1 cellular context compared by ENCODE assay signal in the genomic region with DNA sequence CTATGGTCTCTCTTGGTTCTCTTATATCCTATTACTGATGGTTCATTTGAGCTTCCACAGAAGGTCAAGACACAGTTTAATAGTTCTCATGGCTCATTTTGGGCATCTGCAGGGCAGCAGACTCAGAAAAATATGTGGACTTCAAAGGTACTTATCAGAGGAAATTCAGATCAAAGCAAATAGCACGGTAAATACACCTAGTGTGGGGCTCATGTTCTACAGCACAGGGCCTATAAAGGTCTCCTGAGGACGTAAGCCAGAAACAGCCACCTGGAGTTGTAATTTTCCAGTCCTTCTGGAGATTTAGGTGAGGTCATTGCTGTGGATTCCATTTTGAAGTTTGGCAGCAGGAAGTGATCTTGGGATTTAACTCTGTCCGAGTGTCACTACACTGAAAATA.
TF ChIP-seq lines count a peak whose summit lies in the region.

No MANE protein-coding gene starts in this region.

TF ChIP-seq in HepG2, 621 proteins besides CTCF, POLR2A, EP300 and RAD21 (continued from another document and continues in another):
- TF ChIP-seq, protein P1, sequence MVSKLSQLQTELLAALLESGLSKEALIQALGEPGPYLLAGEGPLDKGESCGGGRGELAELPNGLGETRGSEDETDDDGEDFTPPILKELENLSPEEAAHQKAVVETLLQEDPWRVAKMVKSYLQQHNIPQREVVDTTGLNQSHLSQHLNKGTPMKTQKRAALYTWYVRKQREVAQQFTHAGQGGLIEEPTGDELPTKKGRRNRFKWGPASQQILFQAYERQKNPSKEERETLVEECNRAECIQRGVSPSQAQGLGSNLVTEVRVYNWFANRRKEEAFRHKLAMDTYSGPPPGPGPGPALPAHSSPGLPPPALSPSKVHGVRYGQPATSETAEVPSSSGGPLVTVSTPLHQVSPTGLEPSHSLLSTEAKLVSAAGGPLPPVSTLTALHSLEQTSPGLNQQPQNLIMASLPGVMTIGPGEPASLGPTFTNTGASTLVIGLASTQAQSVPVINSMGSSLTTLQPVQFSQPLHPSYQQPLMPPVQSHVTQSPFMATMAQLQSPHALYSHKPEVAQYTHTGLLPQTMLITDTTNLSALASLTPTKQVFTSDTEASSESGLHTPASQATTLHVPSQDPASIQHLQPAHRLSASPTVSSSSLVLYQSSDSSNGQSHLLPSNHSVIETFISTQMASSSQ (IDR thresholded peaks at IDR 0.05; ENCODE audit: low read depth) = 0 out of 2 replicates have a peak, but pooled peaks have one; percentile 38
- TF ChIP-seq, protein P1 (CRISPR knock-in tag; IDR thresholded peaks at IDR 0.05; ENCODE audit: borderline replicate concordance) = peak; percentile 71; the same call in 1 of the 2 replicates
- TF ChIP-seq SMARCC2 (IDR thresholded peaks at IDR 0.05) (no peak), TP53 (CRISPR knock-in tag; conservative IDR thresholded peaks at IDR 0.05) (no peak), YY1 (IDR thresholded peaks at IDR 0.05; ENCODE audit: insufficient read depth, insufficient replicate concordance, low read depth, low read length) (peak; percentile 56), KLF15 (CRISPR knock-in tag; IDR thresholded peaks at IDR 0.05; ENCODE audit: borderline replicate concordance) (no peak; the same call in 1 of the 2 replicates), FOXA3 (CRISPR knock-in tag; IDR thresholded peaks at IDR 0.05) (peak; percentile 83), ETV5 (CRISPR knock-in tag; IDR thresholded peaks at IDR 0.05; ENCODE audit: borderline replicate concordance) (peak; percentile 85; the same call in 1 of the 2 replicates), GABPA (IDR thresholded peaks at IDR 0.05; ENCODE audit: low read depth, low read length) (no peak), GABPA (CRISPR knock-in tag; IDR thresholded peaks at IDR 0.05; ENCODE audit: low read depth) (peak; percentile 23; the same call in 1 of the 2 replicates), RORA (CRISPR knock-in tag; IDR thresholded peaks at IDR 0.05) (no peak; the same call in 1 of the 2 replicates), MTF2 (CRISPR knock-in tag; IDR thresholded peaks at IDR 0.05; ENCODE audit: borderline replicate concordance) (no peak), ZNF878 (CRISPR knock-in tag; IDR thresholded peaks at IDR 0.05) (no peak), ASH2L (IDR thresholded peaks at IDR 0.05; ENCODE audit: insufficient read length, low read depth, low read length) (peak; percentile 68), HMG20A (CRISPR knock-in tag; IDR thresholded peaks at IDR 0.05; ENCODE audit: borderline replicate concordance) (peak; percentile 93; the same call in 1 of the 2 replicates), SRSF1 (optimal IDR thresholded peaks at IDR 0.05; ENCODE audit: low read depth, low read length) (no peak), PAF1 (CRISPR knock-in tag; IDR thresholded peaks at IDR 0.05) (no peak), EHMT2 (IDR thresholded peaks at IDR 0.05; ENCODE audit: borderline replicate concordance, low read depth, low read length) (peak; percentile 55; the same call in 1 of the 2 replicates), ATF7 (IDR thresholded peaks at IDR 0.05) (peak; percentile 74), ATF7 (CRISPR knock-in tag; IDR thresholded peaks at IDR 0.05) (peak; percentile 75; the same call in 1 of the 2 replicates), ZNF577 (CRISPR knock-in tag; IDR thresholded peaks at IDR 0.05; ENCODE audit: borderline replicate concordance, low read depth) (no peak), TAF1 (CRISPR knock-in tag; IDR thresholded peaks at IDR 0.05) (no peak), BCL6 (CRISPR knock-in tag; IDR thresholded peaks at IDR 0.05) (peak; percentile 75), ELF4 (CRISPR knock-in tag; IDR thresholded peaks at IDR 0.05; ENCODE audit: borderline replicate concordance) (no peak), JUNB (CRISPR knock-in tag; IDR thresholded peaks at IDR 0.05; ENCODE audit: borderline replicate concordance) (no peak), YEATS4 (CRISPR knock-in tag; IDR thresholded peaks at IDR 0.05; ENCODE audit: borderline replicate concordance) (no peak), ZFP41 (CRISPR knock-in tag; IDR thresholded peaks at IDR 0.05; ENCODE audit: borderline replicate concordance) (no peak), ZNF143 (CRISPR knock-in tag; IDR thresholded peaks at IDR 0.05) (no peak), ZSCAN9 (CRISPR knock-in tag; IDR thresholded peaks at IDR 0.05; ENCODE audit: borderline replicate concordance) (peak; percentile 84; the same call in 1 of the 2 replicates), ZSCAN21 (CRISPR knock-in tag; IDR thresholded peaks at IDR 0.05; ENCODE audit: borderline replicate concordance) (no peak), HOXA3 (CRISPR knock-in tag; IDR thresholded peaks at IDR 0.05) (peak; percentile 81), CEBPG (CRISPR knock-in tag; IDR thresholded peaks at IDR 0.05) (0 out of 2 replicates have a peak, but pooled peaks have one; percentile 24), SP140L (CRISPR knock-in tag; IDR thresholded peaks at IDR 0.05; ENCODE audit: borderline replicate concordance) (no peak), NCOR1 (IDR thresholded peaks at IDR 0.05; ENCODE audit: borderline replicate concordance, low read length) (no peak; the same call in 1 of the 2 replicates), GTF3A (CRISPR knock-in tag; conservative IDR thresholded peaks at IDR 0.05) (no peak)
- TF ChIP-seq, protein P2, sequence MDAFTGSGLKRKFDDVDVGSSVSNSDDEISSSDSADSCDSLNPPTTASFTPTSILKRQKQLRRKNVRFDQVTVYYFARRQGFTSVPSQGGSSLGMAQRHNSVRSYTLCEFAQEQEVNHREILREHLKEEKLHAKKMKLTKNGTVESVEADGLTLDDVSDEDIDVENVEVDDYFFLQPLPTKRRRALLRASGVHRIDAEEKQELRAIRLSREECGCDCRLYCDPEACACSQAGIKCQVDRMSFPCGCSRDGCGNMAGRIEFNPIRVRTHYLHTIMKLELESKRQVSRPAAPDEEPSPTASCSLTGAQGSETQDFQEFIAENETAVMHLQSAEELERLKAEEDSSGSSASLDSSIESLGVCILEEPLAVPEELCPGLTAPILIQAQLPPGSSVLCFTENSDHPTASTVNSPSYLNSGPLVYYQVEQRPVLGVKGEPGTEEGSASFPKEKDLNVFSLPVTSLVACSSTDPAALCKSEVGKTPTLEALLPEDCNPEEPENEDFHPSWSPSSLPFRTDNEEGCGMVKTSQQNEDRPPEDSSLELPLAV (CRISPR knock-in tag; conservative IDR thresholded peaks at IDR 0.05; ENCODE audit: low read depth) = no peak
- TF ChIP-seq, protein P3, sequence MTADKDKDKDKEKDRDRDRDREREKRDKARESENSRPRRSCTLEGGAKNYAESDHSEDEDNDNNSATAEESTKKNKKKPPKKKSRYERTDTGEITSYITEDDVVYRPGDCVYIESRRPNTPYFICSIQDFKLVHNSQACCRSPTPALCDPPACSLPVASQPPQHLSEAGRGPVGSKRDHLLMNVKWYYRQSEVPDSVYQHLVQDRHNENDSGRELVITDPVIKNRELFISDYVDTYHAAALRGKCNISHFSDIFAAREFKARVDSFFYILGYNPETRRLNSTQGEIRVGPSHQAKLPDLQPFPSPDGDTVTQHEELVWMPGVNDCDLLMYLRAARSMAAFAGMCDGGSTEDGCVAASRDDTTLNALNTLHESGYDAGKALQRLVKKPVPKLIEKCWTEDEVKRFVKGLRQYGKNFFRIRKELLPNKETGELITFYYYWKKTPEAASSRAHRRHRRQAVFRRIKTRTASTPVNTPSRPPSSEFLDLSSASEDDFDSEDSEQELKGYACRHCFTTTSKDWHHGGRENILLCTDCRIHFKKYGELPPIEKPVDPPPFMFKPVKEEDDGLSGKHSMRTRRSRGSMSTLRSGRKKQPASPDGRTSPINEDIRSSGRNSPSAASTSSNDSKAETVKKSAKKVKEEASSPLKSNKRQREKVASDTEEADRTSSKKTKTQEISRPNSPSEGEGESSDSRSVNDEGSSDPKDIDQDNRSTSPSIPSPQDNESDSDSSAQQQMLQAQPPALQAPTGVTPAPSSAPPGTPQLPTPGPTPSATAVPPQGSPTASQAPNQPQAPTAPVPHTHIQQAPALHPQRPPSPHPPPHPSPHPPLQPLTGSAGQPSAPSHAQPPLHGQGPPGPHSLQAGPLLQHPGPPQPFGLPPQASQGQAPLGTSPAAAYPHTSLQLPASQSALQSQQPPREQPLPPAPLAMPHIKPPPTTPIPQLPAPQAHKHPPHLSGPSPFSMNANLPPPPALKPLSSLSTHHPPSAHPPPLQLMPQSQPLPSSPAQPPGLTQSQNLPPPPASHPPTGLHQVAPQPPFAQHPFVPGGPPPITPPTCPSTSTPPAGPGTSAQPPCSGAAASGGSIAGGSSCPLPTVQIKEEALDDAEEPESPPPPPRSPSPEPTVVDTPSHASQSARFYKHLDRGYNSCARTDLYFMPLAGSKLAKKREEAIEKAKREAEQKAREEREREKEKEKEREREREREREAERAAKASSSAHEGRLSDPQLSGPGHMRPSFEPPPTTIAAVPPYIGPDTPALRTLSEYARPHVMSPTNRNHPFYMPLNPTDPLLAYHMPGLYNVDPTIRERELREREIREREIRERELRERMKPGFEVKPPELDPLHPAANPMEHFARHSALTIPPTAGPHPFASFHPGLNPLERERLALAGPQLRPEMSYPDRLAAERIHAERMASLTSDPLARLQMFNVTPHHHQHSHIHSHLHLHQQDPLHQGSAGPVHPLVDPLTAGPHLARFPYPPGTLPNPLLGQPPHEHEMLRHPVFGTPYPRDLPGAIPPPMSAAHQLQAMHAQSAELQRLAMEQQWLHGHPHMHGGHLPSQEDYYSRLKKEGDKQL (CRISPR knock-in tag; IDR thresholded peaks at IDR 0.05; ENCODE audit: low read depth) = peak; percentile 64; the same call in 1 of the 2 replicates
- TF ChIP-seq, protein P4, sequence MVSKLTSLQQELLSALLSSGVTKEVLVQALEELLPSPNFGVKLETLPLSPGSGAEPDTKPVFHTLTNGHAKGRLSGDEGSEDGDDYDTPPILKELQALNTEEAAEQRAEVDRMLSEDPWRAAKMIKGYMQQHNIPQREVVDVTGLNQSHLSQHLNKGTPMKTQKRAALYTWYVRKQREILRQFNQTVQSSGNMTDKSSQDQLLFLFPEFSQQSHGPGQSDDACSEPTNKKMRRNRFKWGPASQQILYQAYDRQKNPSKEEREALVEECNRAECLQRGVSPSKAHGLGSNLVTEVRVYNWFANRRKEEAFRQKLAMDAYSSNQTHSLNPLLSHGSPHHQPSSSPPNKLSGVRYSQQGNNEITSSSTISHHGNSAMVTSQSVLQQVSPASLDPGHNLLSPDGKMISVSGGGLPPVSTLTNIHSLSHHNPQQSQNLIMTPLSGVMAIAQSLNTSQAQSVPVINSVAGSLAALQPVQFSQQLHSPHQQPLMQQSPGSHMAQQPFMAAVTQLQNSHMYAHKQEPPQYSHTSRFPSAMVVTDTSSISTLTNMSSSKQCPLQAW (CRISPR knock-in tag; IDR thresholded peaks at IDR 0.05) = peak; percentile 56; the same call in 1 of the 2 replicates
- TF ChIP-seq, protein P5, sequence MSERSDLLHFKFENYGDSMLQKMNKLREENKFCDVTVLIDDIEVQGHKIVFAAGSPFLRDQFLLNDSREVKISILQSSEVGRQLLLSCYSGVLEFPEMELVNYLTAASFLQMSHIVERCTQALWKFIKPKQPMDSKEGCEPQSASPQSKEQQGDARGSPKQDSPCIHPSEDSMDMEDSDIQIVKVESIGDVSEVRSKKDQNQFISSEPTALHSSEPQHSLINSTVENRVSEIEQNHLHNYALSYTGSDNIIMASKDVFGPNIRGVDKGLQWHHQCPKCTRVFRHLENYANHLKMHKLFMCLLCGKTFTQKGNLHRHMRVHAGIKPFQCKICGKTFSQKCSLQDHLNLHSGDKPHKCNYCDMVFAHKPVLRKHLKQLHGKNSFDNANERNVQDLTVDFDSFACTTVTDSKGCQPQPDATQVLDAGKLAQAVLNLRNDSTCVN (CRISPR knock-in tag; IDR thresholded peaks at IDR 0.05; ENCODE audit: borderline replicate concordance) = peak; percentile 31; the same call in 1 of the 2 replicates
- TF ChIP-seq, protein P6, sequence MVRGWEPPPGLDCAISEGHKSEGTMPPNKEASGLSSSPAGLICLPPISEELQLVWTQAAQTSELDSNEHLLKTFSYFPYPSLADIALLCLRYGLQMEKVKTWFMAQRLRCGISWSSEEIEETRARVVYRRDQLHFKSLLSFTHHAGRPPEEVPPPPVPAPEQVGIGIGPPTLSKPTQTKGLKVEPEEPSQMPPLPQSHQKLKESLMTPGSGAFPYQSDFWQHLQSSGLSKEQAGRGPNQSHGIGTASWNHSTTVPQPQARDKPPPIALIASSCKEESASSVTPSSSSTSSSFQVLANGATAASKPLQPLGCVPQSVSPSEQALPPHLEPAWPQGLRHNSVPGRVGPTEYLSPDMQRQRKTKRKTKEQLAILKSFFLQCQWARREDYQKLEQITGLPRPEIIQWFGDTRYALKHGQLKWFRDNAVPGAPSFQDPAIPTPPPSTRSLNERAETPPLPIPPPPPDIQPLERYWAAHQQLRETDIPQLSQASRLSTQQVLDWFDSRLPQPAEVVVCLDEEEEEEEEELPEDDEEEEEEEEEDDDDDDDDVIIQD (CRISPR knock-in tag; IDR thresholded peaks at IDR 0.05; ENCODE audit: low read depth) = peak; percentile 89
- TF ChIP-seq, protein P7, sequence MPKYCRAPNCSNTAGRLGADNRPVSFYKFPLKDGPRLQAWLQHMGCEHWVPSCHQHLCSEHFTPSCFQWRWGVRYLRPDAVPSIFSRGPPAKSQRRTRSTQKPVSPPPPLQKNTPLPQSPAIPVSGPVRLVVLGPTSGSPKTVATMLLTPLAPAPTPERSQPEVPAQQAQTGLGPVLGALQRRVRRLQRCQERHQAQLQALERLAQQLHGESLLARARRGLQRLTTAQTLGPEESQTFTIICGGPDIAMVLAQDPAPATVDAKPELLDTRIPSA (CRISPR knock-in tag; IDR thresholded peaks at IDR 0.05; ENCODE audit: borderline replicate concordance) = no peak
- TF ChIP-seq, protein P8, sequence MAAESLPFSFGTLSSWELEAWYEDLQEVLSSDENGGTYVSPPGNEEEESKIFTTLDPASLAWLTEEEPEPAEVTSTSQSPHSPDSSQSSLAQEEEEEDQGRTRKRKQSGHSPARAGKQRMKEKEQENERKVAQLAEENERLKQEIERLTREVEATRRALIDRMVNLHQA (CRISPR knock-in tag; IDR thresholded peaks at IDR 0.05) = no peak
- TF ChIP-seq, protein P9, sequence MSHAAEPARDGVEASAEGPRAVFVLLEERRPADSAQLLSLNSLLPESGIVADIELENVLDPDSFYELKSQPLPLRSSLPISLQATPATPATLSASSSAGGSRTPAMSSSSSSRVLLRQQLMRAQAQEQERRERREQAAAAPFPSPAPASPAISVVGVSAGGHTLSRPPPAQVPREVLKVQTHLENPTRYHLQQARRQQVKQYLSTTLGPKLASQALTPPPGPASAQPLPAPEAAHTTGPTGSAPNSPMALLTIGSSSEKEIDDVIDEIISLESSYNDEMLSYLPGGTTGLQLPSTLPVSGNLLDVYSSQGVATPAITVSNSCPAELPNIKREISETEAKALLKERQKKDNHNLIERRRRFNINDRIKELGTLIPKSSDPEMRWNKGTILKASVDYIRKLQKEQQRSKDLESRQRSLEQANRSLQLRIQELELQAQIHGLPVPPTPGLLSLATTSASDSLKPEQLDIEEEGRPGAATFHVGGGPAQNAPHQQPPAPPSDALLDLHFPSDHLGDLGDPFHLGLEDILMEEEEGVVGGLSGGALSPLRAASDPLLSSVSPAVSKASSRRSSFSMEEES (CRISPR knock-in tag; IDR thresholded peaks at IDR 0.05) = peak; percentile 59; the same call in 1 of the 2 replicates
